ENCODE assay signal across 22 cellular contexts in genomic region chr16:14113344-14113743, GRCh38. TPM values are rescaled to one million over a fixed set of nuclear protein-coding genes. Genes with fewer than 3 reads are reported as not detected.
A peak's percentile ranks its signal among the peaks of the same experiment; 100 is the strongest.
DNase-seq lines count a peak whose midpoint lies in the region; ATAC-seq and TF ChIP-seq lines count a peak whose summit lies in the region.
"Had no signal": no experiment of that assay in that cellular context is flagged by ENCODE, and none has a peak within 500 bp of the region (broad histone marks: within the 10 kb centered on the region; RNA-seq: fewer than 3 reads in every experiment).

No MANE protein-coding gene starts in this region.

- in situ Hi-C loops in gastrocnemius medialis (cut with MboI; ENCODE audit: low sequenced_read_pairs in 4 of 4) = no loop called here

- H3K27me3 ChIP-seq in heart right ventricle (no peaks in the 10 kb centered on the region), gastrocnemius medialis (no peaks in the 10 kb centered on the region)
- H3K27me3 ChIP-seq: BLaER1 treated with 17β-estradiol and CSF1 and Interleukin-3, amounts not matched to agents 10 nM and 100 nM; SJSA1 had no signal

- ATAC-seq in heart right ventricle = no peak
- ATAC-seq in gastrocnemius medialis = no peak
- ATAC-seq: Right ventricle myocardium inferior had no signal

- no peak for DNase-seq in heart right ventricle
- DNase-seq in cardiac septum (ENCODE audit: low spot score) = no peak
- DNase-seq in dermis blood vessel endothelial cell = peak; percentile 43
- DNase-seq in gastrocnemius medialis = no peak
- no peak for DNase-seq in activated CD4-positive, alpha-beta T cell treated with anti-CD3 and anti-CD28 coated beads for 1 hour
- DNase-seq in NCI-H1930 (lab: John Stamatoyannopoulos, UW) = no peak
- DNase-seq in NCI-H2227 treated with DMSO at 0.1 percent for 48 hours (lab: John Stamatoyannopoulos, UW) = no peak
- DNase-seq: 8988T; Calu3; CD8-positive, alpha-beta memory T cell; DMS153; GOT3; HCEC 1CT; KBM-7; NCI-H1092 treated with DMSO at 0.1 percent for 48 hours; NCI-H1436 treated with DMSO at 0.1 percent for 48 hours; NCI-H2029; NCI-H526; OCI-M1 had no signal

- no peak for TF ChIP-seq POLR2A in gastrocnemius medialis (IDR thresholded peaks at IDR 0.05)

- H3K9me3 ChIP-seq in heart right ventricle (no peaks in the 10 kb centered on the region), gastrocnemius medialis (no peaks in the 10 kb centered on the region)
- H3K9me3 ChIP-seq: SJSA1 had no signal

- intact Hi-C loops in heart right ventricle (cut with DNase I) (loop anchor here in 2 of 10 donors (5.0 to 10.0 kb wide), 2 partner anchors 71 to 74 kb away; no protein-coding TSS in a partner anchor), cardiac septum (cut with DNase I) (loop anchor here (10.0 kb wide), 1 partner anchor 189 kb away; the partner anchor contains the start of gene ERCC4), gastrocnemius medialis (cut with DNase I; ENCODE audit: low total_unique reads) (loop anchor here (5.0 kb wide), 2 partner anchors 74 to 191 kb away; partner anchors contain the start of gene ERCC4)

- peak overlapping the region in 6 of 10 donors; percentile 4 to 63 (median 33) for H3K27ac ChIP-seq in heart right ventricle
- peak overlapping the region; percentile 80 to 88 (median 84) for H3K27ac ChIP-seq in gastrocnemius medialis
- H3K27ac ChIP-seq: BLaER1 treated with 17β-estradiol and CSF1 and Interleukin-3, amounts not matched to agents 10 nM and 100 nM; SJSA1 had no signal

- no peak overlapping the region for H3K4me3 ChIP-seq in heart right ventricle
- H3K4me3 ChIP-seq in gastrocnemius medialis = no peak overlapping the region
- H3K4me3 ChIP-seq: BLaER1 treated with 17β-estradiol and CSF1 and Interleukin-3, amounts not matched to agents 10 nM and 100 nM; SJSA1 had no signal

- TF ChIP-seq CTCF in heart right ventricle (IDR thresholded peaks at IDR 0.05) = no peak
- no peak for TF ChIP-seq CTCF in gastrocnemius medialis (IDR thresholded peaks at IDR 0.05 in 4 of 5, conservative IDR thresholded peaks at IDR 0.05 in 1 of 5)

- H3K4me1 ChIP-seq in heart right ventricle = peaks cover 0 to 73% (median 68%) of the 10 kb centered on the region in 9 donors
- peaks cover 80 to 86% of the 10 kb centered on the region in 2 donors for H3K4me1 ChIP-seq in gastrocnemius medialis

- H3K36me3 ChIP-seq in heart right ventricle = no peaks in the 10 kb centered on the region
- no peaks in the 10 kb centered on the region for H3K36me3 ChIP-seq in gastrocnemius medialis

- 74 to 78% methylated on average over 4 of the region's 4 CpGs for WGBS in heart right ventricle, 2 donors

RNA-seq across cellular contexts. Expression of gene MRTFB, which starts 42.2 kb away (rescaled TPM):
- total RNA-seq in heart right ventricle (10 to 100 TPM; 20.9 to 41.8 (median 33.0) TPM), cardiac septum (25.7 TPM), dermis blood vessel endothelial cell (19.1 and 20.8 TPM in 2 replicates), gastrocnemius medialis (10 to 100 TPM; 12.7 to 20.4 (median 14.8) TPM)
- polyA plus RNA-seq in heart right ventricle = 10 to 100 TPM in 1 of 2 donors, 1 to 10 TPM in 1; 4.1 to 10.5 TPM
